In genomic region chr5:96396878-96397277, GRCh38 we compare ENCODE assay signal across 34 cellular contexts. TPM values are rescaled to one million over a fixed set of nuclear protein-coding genes. Genes with fewer than 3 reads are reported as not detected.
"Had no signal": no experiment of that assay in that cellular context is flagged by ENCODE, and none has a peak within 500 bp of the region (broad histone marks: within the 10 kb centered on the region; RNA-seq: fewer than 3 reads in every experiment).

No MANE protein-coding gene starts in this region.

- H3K4me3 ChIP-seq: PC-9, SJCRH30, SK-N-MC had no signal

- H3K4me1 ChIP-seq: SJCRH30 had no signal

- H2AFZ ChIP-seq: PC-9 had no signal

- H3K9me3 ChIP-seq: SJCRH30 had no signal

- H3K36me3 ChIP-seq: SJCRH30 had no signal

- FAIRE-seq: RCC 7860 had no signal

- DNase-seq: Karpas-422, MM.1S, MV-4-11, NCI-H1092, NCI-H1105, NCI-H1417 treated with DMSO at 0.1 percent for 48 hours, NCI-H1436 treated with DMSO at 0.1 percent for 48 hours, NCI-H1694 treated with DMSO at 0.1 percent for 48 hours, NCI-H187 treated with DMSO at 0.1 percent for 48 hours, NCI-H2029, NCI-H2081 treated with DMSO at 0.1 percent for 48 hours, NCI-H2107, NCI-H2171, NCI-H226, NCI-H446 treated with DMSO at 0.1 percent for 48 hours, NCI-H510A, NCI-H524, NCI-H526, NCI-H69, NCI-H748 treated with DMSO at 0.1 percent for 48 hours, NCI-H82, PC-9, SHP77, SIG-M5, SJCRH30 had no signal

- H3K27ac ChIP-seq: KMS-11, PC-9, RWPE1, SJCRH30, SK-N-MC had no signal

- ATAC-seq: Panc1, Right ventricle myocardium inferior, SK-N-SH treated with all-trans-retinoic acid at 6 μM for 48 hours had no signal

- H3K27me3 ChIP-seq: SJCRH30 had no signal

- H3K4me2 ChIP-seq: KMS-11, PC-9 had no signal

- H3K9ac ChIP-seq: KMS-11 had no signal

RNA-seq across cellular contexts. Expression of gene PCSK1, which starts 36.2 kb away (rescaled TPM):
- total RNA-seq: LHCN-M2, OCI-LY7, PC-9, SJCRH30 had no signal
